13 cellular contexts compared by ENCODE assay signal in the genomic region with DNA sequence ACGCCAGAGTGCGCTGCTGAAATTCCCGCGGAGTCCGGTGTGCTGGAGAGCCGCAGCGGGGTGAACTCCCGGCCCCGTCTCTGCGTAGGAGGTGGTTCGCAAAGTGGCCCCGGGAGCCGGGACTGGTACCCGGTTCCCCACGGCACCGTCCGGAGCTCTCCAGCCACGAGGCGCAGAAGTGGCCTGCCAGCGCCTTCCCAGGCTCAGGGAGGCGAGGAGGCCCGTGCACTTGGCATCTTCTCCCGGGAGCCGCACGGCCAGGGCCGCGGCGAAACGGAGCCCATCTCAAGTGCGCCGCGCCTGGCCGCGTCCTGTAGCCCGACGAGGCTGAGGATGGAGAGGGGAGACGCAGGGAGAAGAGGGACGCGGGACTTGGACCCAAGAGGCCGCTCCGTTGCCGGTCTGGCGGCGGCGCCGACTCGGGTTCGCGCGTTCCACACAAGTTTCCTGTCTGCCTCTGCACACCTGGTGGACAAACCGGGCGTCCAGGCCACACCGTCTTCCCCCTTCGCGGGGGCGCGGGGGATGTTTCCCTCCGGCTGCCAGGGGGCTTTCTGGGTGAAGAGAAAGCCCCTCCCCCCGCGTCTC. TPM values are rescaled to one million over a fixed set of nuclear protein-coding genes. Genes with fewer than 3 reads are reported as not detected.
DNase-seq lines count a peak whose midpoint lies in the region; TF ChIP-seq lines count a peak whose summit lies in the region.
"Had no signal": no experiment of that assay in that cellular context is flagged by ENCODE, and none has a peak within 500 bp of the region (broad histone marks: within the 10 kb centered on the region; RNA-seq: fewer than 3 reads in every experiment).

No MANE protein-coding gene starts in this region.

- H3K4me3 Mint-ChIP-seq in chondrocyte (ENCODE audit: unreplicated experiment), result peak overlapping the region; percentile 70
- H3K4me3 Mint-ChIP-seq in CD8-positive, alpha-beta memory T cell, result no peak overlapping the region
- H3K4me3 Mint-ChIP-seq: stimulated activated memory B cell treated with anti-CD40 and anti-IgM and Interleukin-4, amounts not matched to agents 10 μg/mL and 1 μg/mL and 100 μg/mL, for 72 hours had no signal

- TF ChIP-seq POLR2A in adrenal gland (IDR thresholded peaks at IDR 0.05), result no peak

- peaks cover 2% of the 10 kb centered on the region for H3K36me3 Mint-ChIP-seq in chondrocyte (ENCODE audit: low read depth)
- peaks cover 0 to 9% (median 0%) of the 10 kb centered on the region in 3 donors for H3K36me3 Mint-ChIP-seq in CD8-positive, alpha-beta memory T cell
- H3K36me3 Mint-ChIP-seq: stimulated activated memory B cell treated with anti-CD40 and anti-IgM and Interleukin-4, amounts not matched to agents 10 μg/mL and 1 μg/mL and 100 μg/mL, for 72 hours had no signal

- H3K4me1 Mint-ChIP-seq in chondrocyte (ENCODE audit: low read depth), result peaks cover 29% of the 10 kb centered on the region
- peaks cover 0 to 9% (median 1%) of the 10 kb centered on the region in 3 donors for H3K4me1 Mint-ChIP-seq in CD8-positive, alpha-beta memory T cell

- peaks cover 48% of the 10 kb centered on the region for H3K27me3 Mint-ChIP-seq in chondrocyte (ENCODE audit: low read depth)
- peaks cover 43 to 62% of the 10 kb centered on the region in 2 donors for H3K27me3 Mint-ChIP-seq in CD8-positive, alpha-beta memory T cell

- H3K27me3 ChIP-seq in tibial artery (peaks cover 0 to 91% of the 10 kb centered on the region in 2 donors), adrenal gland (peaks cover 81% of the 10 kb centered on the region)
- H3K27me3 ChIP-seq in CD8-positive, alpha-beta memory T cell (ENCODE audit: insufficient read depth, low read length, poor library complexity, severe bottlenecking), result peaks cover 4% of the 10 kb centered on the region

- H3K27ac ChIP-seq in tibial artery (no peak overlapping the region), adrenal gland (no peak overlapping the region)
- no peak overlapping the region for H3K27ac ChIP-seq in CD8-positive, alpha-beta memory T cell (ENCODE audit: low read depth, low read length)
- H3K27ac ChIP-seq: HL-60 had no signal

- WGBS in adrenal gland, 4 donors, result 0 to 3% (median 2%) methylated on average over 7 to 60 of the region's 60 CpGs

- H3K27ac Mint-ChIP-seq in chondrocyte (ENCODE audit: unreplicated experiment), result no peak overlapping the region
- H3K27ac Mint-ChIP-seq in CD8-positive, alpha-beta memory T cell, result no peak overlapping the region
- H3K27ac Mint-ChIP-seq: stimulated activated memory B cell treated with anti-CD40 and anti-IgM and Interleukin-4, amounts not matched to agents 10 μg/mL and 1 μg/mL and 100 μg/mL, for 72 hours had no signal

- CTCF ChIA-PET in CD8-positive, alpha-beta memory T cell (lab: Charles Lee), result no interaction called here

- TF ChIP-seq CTCF in chondrocyte (IDR thresholded peaks at IDR 0.05), result peak; percentile 47
- TF ChIP-seq CTCF in tibial artery (IDR thresholded peaks at IDR 0.05), result no peak
- no peak for TF ChIP-seq CTCF in adrenal gland (IDR thresholded peaks at IDR 0.05)

- POLR2A ChIA-PET in CD8-positive, alpha-beta memory T cell (lab: Charles Lee), result no interaction called here

- DNase-seq in NCI-H82 (lab: John Stamatoyannopoulos, UW) (peak; percentile 21), NCI-H82 treated with DMSO at 0.1 percent for 48 hours (lab: John Stamatoyannopoulos, UW; ENCODE audit: unreplicated experiment) (no peak), chondrocyte (ENCODE audit: low spot score) (no peak), left kidney (ENCODE audit: low read depth, low spot score) (peak; percentile 78), tibial artery (peak in 1 of 2 donors; percentile 13), adrenal gland (no peak), NCI-H146 treated with DMSO at 0.1 percent for 48 hours (lab: John Stamatoyannopoulos, UW; ENCODE audit: unreplicated experiment) (no peak)
- no peak for DNase-seq in CD8-positive, alpha-beta memory T cell
- DNase-seq: activated naive CD4-positive, alpha-beta T cell had no signal

- H3K4me3 ChIP-seq in tibial artery (peak overlapping the region; percentile 7 to 36), adrenal gland (no peak overlapping the region)
- no peak overlapping the region for H3K4me3 ChIP-seq in CD8-positive, alpha-beta memory T cell (ENCODE audit: low read length)

- H3K9me3 ChIP-seq in tibial artery, result peaks cover 0 to 2% (median 0%) of the 10 kb centered on the region in 3 donors
- no peaks in the 10 kb centered on the region for H3K9me3 ChIP-seq in adrenal gland (replicated peaks in 1 of 3)
- H3K9me3 ChIP-seq in CD8-positive, alpha-beta memory T cell (ENCODE audit: low read length), result no peaks in the 10 kb centered on the region

- H3K36me3 ChIP-seq in tibial artery (no peaks in the 10 kb centered on the region), adrenal gland (replicated peaks in 1 of 2) (no peaks in the 10 kb centered on the region)
- H3K36me3 ChIP-seq in CD8-positive, alpha-beta memory T cell (ENCODE audit: insufficient read depth, low read length), result no peaks in the 10 kb centered on the region

- H3K4me1 ChIP-seq in tibial artery, result peaks cover 0 to 35% (median 23%) of the 10 kb centered on the region in 4 donors
- H3K4me1 ChIP-seq in adrenal gland (replicated peaks in 1 of 2), result peaks cover 0 to 4% of the 10 kb centered on the region in 2 donors
- H3K4me1 ChIP-seq in CD8-positive, alpha-beta memory T cell (ENCODE audit: insufficient read depth, low read length), result no peaks in the 10 kb centered on the region

- no peaks in the 10 kb centered on the region for H3K9me3 Mint-ChIP-seq in chondrocyte (ENCODE audit: low read depth)
- peaks cover 0 to 34% (median 18%) of the 10 kb centered on the region in 5 donors for H3K9me3 Mint-ChIP-seq in CD8-positive, alpha-beta memory T cell

- intact Hi-C loops in tibial artery (cut with DNase I; ENCODE audit: low total_unique reads) (no loop called here), adrenal gland (cut with DNase I) (no loop called here)

RNA-seq across cellular contexts. Expression of gene IRX1, which starts 1.0 kb away (rescaled TPM):
- total RNA-seq in chondrocyte (2.3 to 9.8 TPM (median 2.9 TPM) in 3 replicates), adrenal gland (not detected)
- under 1 TPM in 1 of 3 donors, not detected in 2; 0.07 TPM for polyA plus RNA-seq in adrenal gland
- total RNA-seq in CD8-positive, alpha-beta memory T cell, result not detected
- polyA plus RNA-seq in CD8-positive, alpha-beta memory T cell, result not detected
- total RNA-seq: fibroblast of villous mesenchyme had no signal
- polyA plus RNA-seq: AG04450 had no signal

Comparison
In these comparisons a context has a peak if more than half of its experiments do, and no peak if none do; other contexts are left out.
1. DNase-seq: peak in NCI-H82 (single experiment) and left kidney (single experiment); none in NCI-H82 treated with DMSO at 0.1 percent for 48 hours (single experiment), chondrocyte (single experiment), adrenal gland (0 of 7), CD8-positive, alpha-beta memory T cell (0 of 5) and NCI-H146 treated with DMSO at 0.1 percent for 48 hours (single experiment).
2. H3K4me3 ChIP-seq: peak in tibial artery (2 of 2); none in adrenal gland (0 of 4) and CD8-positive, alpha-beta memory T cell (single experiment).